19 cellular contexts compared by ENCODE assay signal in the genomic region with DNA sequence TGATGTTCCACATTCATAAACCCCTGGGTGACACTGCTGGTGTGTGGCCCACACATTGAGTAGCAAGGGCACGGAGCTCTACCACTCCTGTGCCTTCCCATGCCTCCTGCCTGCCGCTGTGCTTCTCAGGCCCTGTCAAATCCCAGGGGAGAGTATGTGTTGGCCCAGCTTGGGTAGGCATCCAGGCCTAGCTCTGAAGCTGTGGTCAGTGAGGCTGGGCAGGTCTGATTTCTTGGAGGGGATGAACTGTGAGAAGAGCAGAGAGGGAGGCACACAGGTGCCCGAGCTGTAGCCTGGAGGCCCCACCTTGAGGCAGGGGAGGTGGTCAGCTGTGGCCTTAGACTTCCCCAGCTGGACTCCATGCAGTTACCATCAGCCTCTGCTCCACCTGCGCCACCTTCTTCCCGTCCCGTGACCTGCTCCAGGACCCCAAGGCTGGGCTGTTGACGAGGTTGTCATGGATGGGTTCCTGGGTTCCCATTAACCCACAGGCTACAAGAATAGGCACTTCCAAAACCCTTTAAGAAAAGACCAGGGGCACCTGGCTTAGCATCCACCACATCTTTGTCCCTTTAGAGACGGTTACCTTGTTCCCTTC.
"Had no signal": no experiment of that assay in that cellular context is flagged by ENCODE, and none has a peak within 500 bp of the region (broad histone marks: within the 10 kb centered on the region; RNA-seq: fewer than 3 reads in every experiment).

No MANE protein-coding gene starts in this region.

- H3K9me3 Mint-ChIP-seq: nephron had no signal

- ATAC-seq: sciatic nerve had no signal

- H3K36me3 Mint-ChIP-seq: mesothelial cell of epicardium had no signal

- H3K9me3 ChIP-seq: neutrophil, spleen, stomach, upper lobe of left lung, uterus had no signal

- H2AFZ ChIP-seq: hepatocyte had no signal

- DNase-seq: cerebellar nuclear complex; dorsolateral prefrontal cortex; effector CD8-positive, alpha-beta T cell; foreskin melanocyte; posterior cingulate gyrus; spleen; stimulated activated CD4-positive, alpha-beta T cell treated with anti-CD3 and anti-CD28 coated beads, Interleukin-15, amount 100 ng/mL, for 24 hours; stimulated activated CD4-positive, alpha-beta T cell treated with anti-CD3 and anti-CD28 coated beads, Interleukin-1b, Interleukin-23, amount 100 ng/mL, for 48 hours; stimulated activated CD4-positive, alpha-beta T cell treated with anti-CD3 and anti-CD28 coated beads, Interleukin-4, amount 100 ng/mL, for 24 hours; stimulated activated naive CD4-positive, alpha-beta T cell; stomach; substantia nigra had no signal

- H3K4me2 ChIP-seq: hepatocyte had no signal

- H3K4me3 ChIP-seq: dorsolateral prefrontal cortex, hepatocyte, spleen, stomach, upper lobe of left lung, uterus had no signal

- H3K79me2 ChIP-seq: hepatocyte had no signal

- H3K27ac Mint-ChIP-seq: mesothelial cell of epicardium, nephron had no signal

- H3K36me3 ChIP-seq: neutrophil, spleen, stomach, upper lobe of left lung, uterus had no signal

- H3K27ac ChIP-seq: dorsolateral prefrontal cortex, hepatocyte, neutrophil, spleen, stomach, upper lobe of left lung, uterus had no signal

- H3K4me3 Mint-ChIP-seq: mesothelial cell of epicardium, nephron had no signal

- H3K27me3 ChIP-seq: dorsolateral prefrontal cortex, hepatocyte, neutrophil, spleen, stomach, upper lobe of left lung, uterus had no signal
